In the genomic region with DNA sequence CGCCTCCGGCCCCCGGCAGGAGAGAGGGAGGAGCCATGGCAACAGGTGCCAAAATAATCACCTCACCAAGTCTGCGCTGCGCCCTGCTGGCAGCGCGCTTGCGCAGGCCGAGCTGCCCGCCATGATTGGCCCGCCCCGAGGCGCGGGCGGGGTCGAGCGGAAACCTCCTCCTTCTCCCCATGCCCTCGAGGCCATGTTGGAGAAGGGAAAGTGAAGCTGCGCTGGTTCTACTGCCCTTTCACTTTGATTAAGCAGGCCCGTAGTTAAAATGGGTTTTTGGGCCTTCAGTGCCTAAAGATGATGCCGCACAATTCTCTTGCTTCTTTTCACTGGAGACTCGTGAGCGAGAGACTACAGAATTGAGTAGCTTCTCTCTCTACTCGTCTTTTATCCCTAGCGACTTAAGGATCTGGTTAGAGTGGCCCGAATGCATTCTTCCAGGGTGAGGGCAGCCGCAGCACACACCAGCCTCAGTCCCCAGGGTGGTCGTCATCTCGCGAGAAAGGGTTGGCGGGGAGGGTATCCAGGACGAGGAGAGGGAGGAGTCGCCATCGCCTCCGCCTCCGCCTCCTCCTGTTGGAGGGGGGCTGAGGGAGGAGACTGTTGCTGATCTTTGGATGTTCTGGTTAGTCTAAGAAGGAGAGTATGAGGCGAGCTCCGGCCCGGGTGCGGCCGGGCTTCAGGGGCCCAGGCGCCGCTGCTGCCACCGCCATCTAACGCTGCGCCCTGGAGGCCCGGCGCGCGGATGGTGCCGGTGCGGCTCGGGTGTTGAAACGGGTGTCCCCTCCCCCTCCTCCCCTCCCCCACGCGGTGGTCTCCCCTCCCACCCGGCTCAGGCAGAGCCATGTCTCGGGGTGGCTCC, we compare ENCODE assay signal across 1 cellular context.
TF ChIP-seq lines count a peak whose summit lies in the region.

A gene with protein sequence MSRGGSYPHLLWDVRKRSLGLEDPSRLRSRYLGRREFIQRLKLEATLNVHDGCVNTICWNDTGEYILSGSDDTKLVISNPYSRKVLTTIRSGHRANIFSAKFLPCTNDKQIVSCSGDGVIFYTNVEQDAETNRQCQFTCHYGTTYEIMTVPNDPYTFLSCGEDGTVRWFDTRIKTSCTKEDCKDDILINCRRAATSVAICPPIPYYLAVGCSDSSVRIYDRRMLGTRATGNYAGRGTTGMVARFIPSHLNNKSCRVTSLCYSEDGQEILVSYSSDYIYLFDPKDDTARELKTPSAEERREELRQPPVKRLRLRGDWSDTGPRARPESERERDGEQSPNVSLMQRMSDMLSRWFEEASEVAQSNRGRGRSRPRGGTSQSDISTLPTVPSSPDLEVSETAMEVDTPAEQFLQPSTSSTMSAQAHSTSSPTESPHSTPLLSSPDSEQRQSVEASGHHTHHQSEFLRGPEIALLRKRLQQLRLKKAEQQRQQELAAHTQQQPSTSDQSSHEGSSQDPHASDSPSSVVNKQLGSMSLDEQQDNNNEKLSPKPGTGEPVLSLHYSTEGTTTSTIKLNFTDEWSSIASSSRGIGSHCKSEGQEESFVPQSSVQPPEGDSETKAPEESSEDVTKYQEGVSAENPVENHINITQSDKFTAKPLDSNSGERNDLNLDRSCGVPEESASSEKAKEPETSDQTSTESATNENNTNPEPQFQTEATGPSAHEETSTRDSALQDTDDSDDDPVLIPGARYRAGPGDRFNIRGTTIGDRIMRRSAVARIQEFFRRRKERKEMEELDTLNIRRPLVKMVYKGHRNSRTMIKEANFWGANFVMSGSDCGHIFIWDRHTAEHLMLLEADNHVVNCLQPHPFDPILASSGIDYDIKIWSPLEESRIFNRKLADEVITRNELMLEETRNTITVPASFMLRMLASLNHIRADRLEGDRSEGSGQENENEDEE (plus strand): TSS at position 616 of the 862 bp plus-strand sequence. CDS start 229 bp downstream, at position 845.

TF ChIP-seq in HepG2, 621 proteins besides CTCF, POLR2A, EP300 and RAD21 (continued from another document and continues in another):
- TF ChIP-seq, protein P1, sequence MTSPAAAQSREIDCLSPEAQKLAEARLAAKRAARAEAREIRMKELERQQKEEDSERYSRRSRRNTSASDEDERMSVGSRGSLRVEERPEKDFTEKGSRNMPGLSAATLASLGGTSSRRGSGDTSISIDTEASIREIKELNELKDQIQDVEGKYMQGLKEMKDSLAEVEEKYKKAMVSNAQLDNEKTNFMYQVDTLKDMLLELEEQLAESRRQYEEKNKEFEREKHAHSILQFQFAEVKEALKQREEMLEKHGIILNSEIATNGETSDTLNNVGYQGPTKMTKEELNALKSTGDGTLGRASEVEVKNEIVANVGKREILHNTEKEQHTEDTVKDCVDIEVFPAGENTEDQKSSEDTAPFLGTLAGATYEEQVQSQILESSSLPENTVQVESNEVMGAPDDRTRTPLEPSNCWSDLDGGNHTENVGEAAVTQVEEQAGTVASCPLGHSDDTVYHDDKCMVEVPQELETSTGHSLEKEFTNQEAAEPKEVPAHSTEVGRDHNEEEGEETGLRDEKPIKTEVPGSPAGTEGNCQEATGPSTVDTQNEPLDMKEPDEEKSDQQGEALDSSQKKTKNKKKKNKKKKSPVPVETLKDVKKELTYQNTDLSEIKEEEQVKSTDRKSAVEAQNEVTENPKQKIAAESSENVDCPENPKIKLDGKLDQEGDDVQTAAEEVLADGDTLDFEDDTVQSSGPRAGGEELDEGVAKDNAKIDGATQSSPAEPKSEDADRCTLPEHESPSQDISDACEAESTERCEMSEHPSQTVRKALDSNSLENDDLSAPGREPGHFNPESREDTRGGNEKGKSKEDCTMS (CRISPR knock-in tag; conservative IDR thresholded peaks at IDR 0.05), result no peak
- no peak; the same call in 1 of the 2 replicates for TF ChIP-seq ZNF773 (CRISPR knock-in tag; IDR thresholded peaks at IDR 0.05; ENCODE audit: borderline replicate concordance)
- no peak for TF ChIP-seq PTBP1 (IDR thresholded peaks at IDR 0.05; ENCODE audit: low read depth, low read length, poor library complexity, severe bottlenecking)
- TF ChIP-seq ZNF552 (CRISPR knock-in tag; IDR thresholded peaks at IDR 0.05; ENCODE audit: borderline replicate concordance), result no peak
- 0 out of 2 replicates have a peak, but pooled peaks have one; percentile 71 for TF ChIP-seq MYNN (CRISPR knock-in tag; IDR thresholded peaks at IDR 0.05; ENCODE audit: low read depth)
- TF ChIP-seq TMF1 (CRISPR knock-in tag; IDR thresholded peaks at IDR 0.05; ENCODE audit: low read depth), result peak; percentile 9; the same call in 1 of the 2 replicates
- TF ChIP-seq ZNF33B (CRISPR knock-in tag; IDR thresholded peaks at IDR 0.05), result 0 out of 2 replicates have a peak, but pooled peaks have one; percentile 58
- peak; percentile 10; the same call in 1 of the 2 replicates for TF ChIP-seq SOX5 (CRISPR knock-in tag; IDR thresholded peaks at IDR 0.05; ENCODE audit: borderline replicate concordance)
- TF ChIP-seq, protein P2, sequence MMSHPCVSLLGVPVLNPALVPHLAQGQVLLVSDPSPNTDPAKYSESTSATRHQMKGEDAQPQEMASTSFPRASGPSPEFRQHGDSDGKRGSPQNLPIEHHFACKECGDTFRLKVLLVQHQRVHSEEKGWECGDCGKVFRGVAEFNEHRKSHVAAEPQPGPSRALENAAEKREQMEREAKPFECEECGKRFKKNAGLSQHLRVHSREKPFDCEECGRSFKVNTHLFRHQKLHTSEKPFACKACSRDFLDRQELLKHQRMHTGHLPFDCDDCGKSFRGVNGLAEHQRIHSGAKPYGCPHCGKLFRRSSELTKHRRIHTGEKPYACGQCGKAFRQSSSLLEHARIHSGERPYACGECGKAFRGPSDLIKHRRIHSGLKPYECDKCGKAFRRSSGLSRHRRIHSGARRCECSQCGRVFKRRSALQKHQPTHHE (CRISPR knock-in tag; IDR thresholded peaks at IDR 0.05; ENCODE audit: borderline replicate concordance), result 0 out of 2 replicates have a peak, but pooled peaks have one; percentile 34
- TF ChIP-seq, protein P3, sequence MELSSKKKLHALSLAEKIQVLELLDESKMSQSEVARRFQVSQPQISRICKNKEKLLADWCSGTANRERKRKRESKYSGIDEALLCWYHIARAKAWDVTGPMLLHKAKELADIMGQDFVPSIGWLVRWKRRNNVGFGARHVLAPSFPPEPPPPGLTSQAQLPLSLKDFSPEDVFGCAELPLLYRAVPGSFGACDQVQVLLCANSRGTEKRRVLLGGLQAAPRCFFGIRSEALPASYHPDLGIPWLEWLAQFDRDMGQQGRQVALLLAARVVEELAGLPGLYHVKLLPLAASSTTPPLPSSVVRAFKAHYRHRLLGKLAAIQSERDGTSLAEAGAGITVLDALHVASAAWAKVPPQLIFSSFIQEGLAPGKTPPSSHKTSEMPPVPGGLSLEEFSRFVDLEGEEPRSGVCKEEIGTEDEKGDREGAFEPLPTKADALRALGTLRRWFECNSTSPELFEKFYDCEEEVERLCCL (CRISPR knock-in tag; IDR thresholded peaks at IDR 0.05; ENCODE audit: borderline replicate concordance), result 0 out of 2 replicates have a peak, but pooled peaks have one; percentile 0
- TF ChIP-seq ZFP36L2 (CRISPR knock-in tag; IDR thresholded peaks at IDR 0.05), result 0 out of 2 replicates have a peak, but pooled peaks have one; percentile 50
- TF ChIP-seq CBX2 (IDR thresholded peaks at IDR 0.05; ENCODE audit: low read depth, low read length), result no peak
- no peak for TF ChIP-seq CBX2 (CRISPR knock-in tag; IDR thresholded peaks at IDR 0.05; ENCODE audit: low read depth)
- TF ChIP-seq NFE2 (CRISPR knock-in tag; IDR thresholded peaks at IDR 0.05), result no peak
- no peak for TF ChIP-seq ZNF274 (CRISPR knock-in tag; IDR thresholded peaks at IDR 0.05)
- TF ChIP-seq HDAC2 (CRISPR knock-in tag; IDR thresholded peaks at IDR 0.05), result peak; percentile 40
- TF ChIP-seq PAF1 (CRISPR knock-in tag; IDR thresholded peaks at IDR 0.05), result no peak
- 0 out of 2 replicates have a peak, but pooled peaks have one; percentile 50 for TF ChIP-seq MIER2 (CRISPR knock-in tag; IDR thresholded peaks at IDR 0.05)
- TF ChIP-seq ZNF558 (CRISPR knock-in tag; IDR thresholded peaks at IDR 0.05; ENCODE audit: borderline replicate concordance), result peak; percentile 22; the same call in 1 of the 2 replicates
- TF ChIP-seq ZNF619 (CRISPR knock-in tag; IDR thresholded peaks at IDR 0.05), result no peak
- peak; percentile 41; the same call in 1 of the 2 replicates for TF ChIP-seq ETV5 (CRISPR knock-in tag; IDR thresholded peaks at IDR 0.05; ENCODE audit: borderline replicate concordance)
- TF ChIP-seq, protein P4, sequence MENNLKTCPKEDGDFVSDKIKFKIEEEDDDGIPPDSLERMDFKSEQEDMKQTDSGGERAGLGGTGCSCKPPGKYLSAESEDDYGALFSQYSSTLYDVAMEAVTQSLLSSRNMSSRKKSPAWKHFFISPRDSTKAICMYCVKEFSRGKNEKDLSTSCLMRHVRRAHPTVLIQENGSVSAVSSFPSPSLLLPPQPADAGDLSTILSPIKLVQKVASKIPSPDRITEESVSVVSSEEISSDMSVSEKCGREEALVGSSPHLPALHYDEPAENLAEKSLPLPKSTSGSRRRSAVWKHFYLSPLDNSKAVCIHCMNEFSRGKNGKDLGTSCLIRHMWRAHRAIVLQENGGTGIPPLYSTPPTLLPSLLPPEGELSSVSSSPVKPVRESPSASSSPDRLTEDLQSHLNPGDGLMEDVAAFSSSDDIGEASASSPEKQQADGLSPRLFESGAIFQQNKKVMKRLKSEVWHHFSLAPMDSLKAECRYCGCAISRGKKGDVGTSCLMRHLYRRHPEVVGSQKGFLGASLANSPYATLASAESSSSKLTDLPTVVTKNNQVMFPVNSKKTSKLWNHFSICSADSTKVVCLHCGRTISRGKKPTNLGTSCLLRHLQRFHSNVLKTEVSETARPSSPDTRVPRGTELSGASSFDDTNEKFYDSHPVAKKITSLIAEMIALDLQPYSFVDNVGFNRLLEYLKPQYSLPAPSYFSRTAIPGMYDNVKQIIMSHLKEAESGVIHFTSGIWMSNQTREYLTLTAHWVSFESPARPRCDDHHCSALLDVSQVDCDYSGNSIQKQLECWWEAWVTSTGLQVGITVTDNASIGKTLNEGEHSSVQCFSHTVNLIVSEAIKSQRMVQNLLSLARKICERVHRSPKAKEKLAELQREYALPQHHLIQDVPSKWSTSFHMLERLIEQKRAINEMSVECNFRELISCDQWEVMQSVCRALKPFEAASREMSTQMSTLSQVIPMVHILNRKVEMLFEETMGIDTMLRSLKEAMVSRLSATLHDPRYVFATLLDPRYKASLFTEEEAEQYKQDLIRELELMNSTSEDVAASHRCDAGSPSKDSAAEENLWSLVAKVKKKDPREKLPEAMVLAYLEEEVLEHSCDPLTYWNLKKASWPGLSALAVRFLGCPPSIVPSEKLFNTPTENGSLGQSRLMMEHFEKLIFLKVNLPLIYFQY (CRISPR knock-in tag; IDR thresholded peaks at IDR 0.05; ENCODE audit: borderline replicate concordance), result peak; percentile 76; the same call in 1 of the 2 replicates
- no peak for TF ChIP-seq ZNF678 (CRISPR knock-in tag; IDR thresholded peaks at IDR 0.05)
- TF ChIP-seq, protein P5, sequence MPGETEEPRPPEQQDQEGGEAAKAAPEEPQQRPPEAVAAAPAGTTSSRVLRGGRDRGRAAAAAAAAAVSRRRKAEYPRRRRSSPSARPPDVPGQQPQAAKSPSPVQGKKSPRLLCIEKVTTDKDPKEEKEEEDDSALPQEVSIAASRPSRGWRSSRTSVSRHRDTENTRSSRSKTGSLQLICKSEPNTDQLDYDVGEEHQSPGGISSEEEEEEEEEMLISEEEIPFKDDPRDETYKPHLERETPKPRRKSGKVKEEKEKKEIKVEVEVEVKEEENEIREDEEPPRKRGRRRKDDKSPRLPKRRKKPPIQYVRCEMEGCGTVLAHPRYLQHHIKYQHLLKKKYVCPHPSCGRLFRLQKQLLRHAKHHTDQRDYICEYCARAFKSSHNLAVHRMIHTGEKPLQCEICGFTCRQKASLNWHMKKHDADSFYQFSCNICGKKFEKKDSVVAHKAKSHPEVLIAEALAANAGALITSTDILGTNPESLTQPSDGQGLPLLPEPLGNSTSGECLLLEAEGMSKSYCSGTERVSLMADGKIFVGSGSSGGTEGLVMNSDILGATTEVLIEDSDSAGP (CRISPR knock-in tag; IDR thresholded peaks at IDR 0.05; ENCODE audit: borderline replicate concordance), result peak; percentile 67
- TF ChIP-seq REXO4 (CRISPR knock-in tag; IDR thresholded peaks at IDR 0.05; ENCODE audit: borderline replicate concordance), result no peak
- no peak for TF ChIP-seq ZNF768 (CRISPR knock-in tag; IDR thresholded peaks at IDR 0.05)
- no peak for TF ChIP-seq CREB1 (IDR thresholded peaks at IDR 0.05)
- TF ChIP-seq CREB1 (CRISPR knock-in tag; IDR thresholded peaks at IDR 0.05), result peak; percentile 65
- TF ChIP-seq HHEX (CRISPR knock-in tag; IDR thresholded peaks at IDR 0.05), result no peak
- TF ChIP-seq, protein P6, sequence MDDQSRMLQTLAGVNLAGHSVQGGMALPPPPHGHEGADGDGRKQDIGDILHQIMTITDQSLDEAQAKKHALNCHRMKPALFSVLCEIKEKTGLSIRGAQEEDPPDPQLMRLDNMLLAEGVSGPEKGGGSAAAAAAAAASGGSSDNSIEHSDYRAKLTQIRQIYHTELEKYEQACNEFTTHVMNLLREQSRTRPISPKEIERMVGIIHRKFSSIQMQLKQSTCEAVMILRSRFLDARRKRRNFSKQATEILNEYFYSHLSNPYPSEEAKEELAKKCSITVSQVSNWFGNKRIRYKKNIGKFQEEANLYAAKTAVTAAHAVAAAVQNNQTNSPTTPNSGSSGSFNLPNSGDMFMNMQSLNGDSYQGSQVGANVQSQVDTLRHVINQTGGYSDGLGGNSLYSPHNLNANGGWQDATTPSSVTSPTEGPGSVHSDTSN (CRISPR knock-in tag; IDR thresholded peaks at IDR 0.05; ENCODE audit: borderline replicate concordance), result no peak
- peak; percentile 46 for TF ChIP-seq TBL1XR1 (IDR thresholded peaks at IDR 0.05; ENCODE audit: borderline replicate concordance, low read length, partially characterized antibody)
- TF ChIP-seq, protein P7, sequence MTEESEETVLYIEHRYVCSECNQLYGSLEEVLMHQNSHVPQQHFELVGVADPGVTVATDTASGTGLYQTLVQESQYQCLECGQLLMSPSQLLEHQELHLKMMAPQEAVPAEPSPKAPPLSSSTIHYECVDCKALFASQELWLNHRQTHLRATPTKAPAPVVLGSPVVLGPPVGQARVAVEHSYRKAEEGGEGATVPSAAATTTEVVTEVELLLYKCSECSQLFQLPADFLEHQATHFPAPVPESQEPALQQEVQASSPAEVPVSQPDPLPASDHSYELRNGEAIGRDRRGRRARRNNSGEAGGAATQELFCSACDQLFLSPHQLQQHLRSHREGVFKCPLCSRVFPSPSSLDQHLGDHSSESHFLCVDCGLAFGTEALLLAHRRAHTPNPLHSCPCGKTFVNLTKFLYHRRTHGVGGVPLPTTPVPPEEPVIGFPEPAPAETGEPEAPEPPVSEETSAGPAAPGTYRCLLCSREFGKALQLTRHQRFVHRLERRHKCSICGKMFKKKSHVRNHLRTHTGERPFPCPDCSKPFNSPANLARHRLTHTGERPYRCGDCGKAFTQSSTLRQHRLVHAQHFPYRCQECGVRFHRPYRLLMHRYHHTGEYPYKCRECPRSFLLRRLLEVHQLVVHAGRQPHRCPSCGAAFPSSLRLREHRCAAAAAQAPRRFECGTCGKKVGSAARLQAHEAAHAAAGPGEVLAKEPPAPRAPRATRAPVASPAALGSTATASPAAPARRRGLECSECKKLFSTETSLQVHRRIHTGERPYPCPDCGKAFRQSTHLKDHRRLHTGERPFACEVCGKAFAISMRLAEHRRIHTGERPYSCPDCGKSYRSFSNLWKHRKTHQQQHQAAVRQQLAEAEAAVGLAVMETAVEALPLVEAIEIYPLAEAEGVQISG (CRISPR knock-in tag; IDR thresholded peaks at IDR 0.05), result peak; percentile 58
- no peak for TF ChIP-seq GFI1 (CRISPR knock-in tag; IDR thresholded peaks at IDR 0.05; ENCODE audit: borderline replicate concordance)
- TF ChIP-seq ZNF205 (CRISPR knock-in tag; IDR thresholded peaks at IDR 0.05), result peak; percentile 77; the same call in 1 of the 2 replicates
- TF ChIP-seq MZF1 (CRISPR knock-in tag; IDR thresholded peaks at IDR 0.05; ENCODE audit: borderline replicate concordance), result no peak
- TF ChIP-seq NCOR1 (IDR thresholded peaks at IDR 0.05; ENCODE audit: borderline replicate concordance, low read length), result 0 out of 2 replicates have a peak, but pooled peaks have one; percentile 20
